Comparison of ENCODE assay signal across 10 cellular contexts in the genomic region with DNA sequence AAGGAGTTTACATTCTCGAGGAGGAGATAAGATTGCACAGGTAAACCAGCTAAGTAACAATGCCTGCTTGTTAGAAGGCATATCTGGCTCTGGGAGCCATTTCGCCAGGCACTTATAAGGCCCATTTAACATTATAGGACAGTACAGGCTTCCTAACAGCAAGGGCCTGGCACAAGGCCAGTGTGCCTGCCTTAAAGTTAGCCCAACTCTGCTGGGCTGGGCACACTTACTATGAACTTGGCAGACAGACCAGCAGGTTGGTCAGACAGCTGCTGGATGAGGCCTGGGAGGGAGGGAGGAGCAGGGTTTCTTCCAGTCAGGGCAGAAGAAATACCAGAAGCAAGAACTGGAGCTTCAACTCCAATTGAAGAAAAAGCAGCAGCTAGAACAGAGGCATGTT. TPM values are rescaled to one million over a fixed set of nuclear protein-coding genes. Genes with fewer than 3 reads are reported as not detected.
DNase-seq lines count a peak whose midpoint lies in the region; ATAC-seq, FAIRE-seq and TF ChIP-seq lines count a peak whose summit lies in the region.
"Had no signal": no experiment of that assay in that cellular context is flagged by ENCODE, and none has a peak within 500 bp of the region (broad histone marks: within the 10 kb centered on the region; RNA-seq: fewer than 3 reads in every experiment).

No MANE protein-coding gene starts in this region.

- H2BK120ac ChIP-seq in H9 (ENCODE audit: low read depth, low read length, poor library complexity, severe bottlenecking): no peak overlapping the region

- no peak overlapping the region for H2BK20ac ChIP-seq in H9 (ENCODE audit: low read depth, low read length, poor library complexity, severe bottlenecking)

- H3K36me3 ChIP-seq in parathyroid adenoma (ENCODE audit: control insufficient read depth, insufficient read depth, low read length): no peaks in the 10 kb centered on the region

- H3T11ph ChIP-seq in H9 (ENCODE audit: low read length): no peak overlapping the region

- no CpG with 5 or more reads among the region's 2 CpGs for WGBS in H9 (ENCODE audit: extremely low coverage, insufficient read length, low lambda C conversion rate)

- no peak overlapping the region for H3K18ac ChIP-seq in H9 (ENCODE audit: insufficient read length, low read depth, low read length)

- H3K4me3 ChIP-seq in foreskin fibroblast (ENCODE audit: low read depth in 1 of 2, low read length in 2 of 2) (no peak overlapping the region), parathyroid adenoma (ENCODE audit: low read depth, low read length) (no peak overlapping the region)

- no peak overlapping the region for H3K9ac ChIP-seq in H9 (ENCODE audit: extremely low read depth, insufficient read length, low read length)
- no peak overlapping the region for H3K9ac ChIP-seq in parathyroid adenoma

- H2BK12ac ChIP-seq in H9 (ENCODE audit: insufficient read length, low read depth, low read length): no peak overlapping the region

- peaks cover 2% of the 10 kb centered on the region for H3K79me1 ChIP-seq in H9 (ENCODE audit: insufficient read depth, low read depth, low read length, poor library complexity, severe bottlenecking)

- H3K27ac Mint-ChIP-seq in H9: peak overlapping the region in 2 of 3 experiments; percentile 22 to 70; a peak in 2 of 7 replicates
- no peak overlapping the region for H3K27ac Mint-ChIP-seq in activated CD4-positive, alpha-beta memory T cell treated with anti-CD3 and anti-CD28 coated beads, Interleukin-2, amount 10 ng/mL, durations not matched to agents 7 days and 5 days

- peaks cover 19% of the 10 kb centered on the region for H3K4me1 ChIP-seq in H9 (ENCODE audit: insufficient read depth, low read length)
- no peaks in the 10 kb centered on the region for H3K4me1 ChIP-seq in parathyroid adenoma

- no peak overlapping the region for H3K23ac ChIP-seq in H9 (ENCODE audit: insufficient read length, low read depth, low read length)

- peak overlapping the region; percentile 16 to 72; a peak in 4 of 5 replicates for H3K4me3 Mint-ChIP-seq in H9
- H3K4me3 Mint-ChIP-seq in activated CD4-positive, alpha-beta memory T cell treated with anti-CD3 and anti-CD28 coated beads, Interleukin-2, amount 10 ng/mL, durations not matched to agents 7 days and 5 days: no peak overlapping the region

- no peak overlapping the region for H3K4ac ChIP-seq in H9 (ENCODE audit: low read depth, low read length)

- no peak for ATAC-seq in HG02623 (IDR thresholded peaks at IDR 0.05; ENCODE audit: unreplicated experiment)

- no peak for DNase-seq in H9
- DNase-seq in RCC 7860 (ENCODE audit: low spot score): peak; percentile 33
- DNase-seq in foreskin fibroblast: peak; percentile 5 to 65
- DNase-seq in G401 (ENCODE audit: low spot score): no peak
- DNase-seq in activated CD4-positive, alpha-beta memory T cell treated with anti-CD3 and anti-CD28 coated beads, Interleukin-2, amount 10 ng/mL, durations not matched to agents 7 days and 5 days: no peak
- no peak for DNase-seq in OCI-M2 (lab: John Stamatoyannopoulos, UW; ENCODE audit: unreplicated experiment)
- DNase-seq: MM.1S; stimulated activated CD4-positive, alpha-beta T cell treated with anti-CD3 and anti-CD28 coated beads, Interleukin-2, amount 100 ng/mL, for 48 hours had no signal

- no peak overlapping the region for H2AK5ac ChIP-seq in H9 (ENCODE audit: insufficient read length, low read length)

- H2BK15ac ChIP-seq in H9 (ENCODE audit: low read depth, low read length): no peak overlapping the region

- in situ Hi-C loops in G401 (cut with HindIII; ENCODE audit: low sequenced_read_pairs): no loop called here

- no peaks in the 10 kb centered on the region for H3K27me3 ChIP-seq in H9 (ENCODE audit: insufficient read depth, low read length)
- no peaks in the 10 kb centered on the region for H3K27me3 ChIP-seq in parathyroid adenoma (ENCODE audit: control insufficient read depth, insufficient read depth, low read length)

- no peaks in the 10 kb centered on the region for H4K20me1 ChIP-seq in H9 (ENCODE audit: control insufficient read depth, insufficient read depth, insufficient read length)

- no peak overlapping the region for H4K91ac ChIP-seq in H9 (ENCODE audit: insufficient read length, low read depth, low read length)

- peaks cover 3 to 5% of the 10 kb centered on the region in 2 experiments; a peak in 3 of 5 replicates for H3K9me3 Mint-ChIP-seq in H9
- no peaks in the 10 kb centered on the region for H3K9me3 Mint-ChIP-seq in activated CD4-positive, alpha-beta memory T cell treated with anti-CD3 and anti-CD28 coated beads, Interleukin-2, amount 10 ng/mL, durations not matched to agents 7 days and 5 days

- TF ChIP-seq CTCF in H9 (conservative IDR thresholded peaks at IDR 0.05) (no peak), foreskin fibroblast (IDR thresholded peaks at IDR 0.05; ENCODE audit: low read depth, low read length) (no peak), parathyroid adenoma (IDR thresholded peaks at IDR 0.05) (no peak)

- H3K4me2 ChIP-seq in H9 (ENCODE audit: insufficient read depth, insufficient read length, low read length): peak overlapping the region; percentile 88
- H3K4me2 ChIP-seq in parathyroid adenoma (ENCODE audit: low read length): no peak overlapping the region

- POLR2A ChIA-PET in activated CD4-positive, alpha-beta memory T cell treated with anti-CD3 and anti-CD28 coated beads, Interleukin-2, amount 10 ng/mL, durations not matched to agents 7 days and 5 days (lab: Charles Lee): no interaction called here

- H3K79me2 ChIP-seq in H9 (ENCODE audit: insufficient read depth, low read length): peaks cover 35% of the 10 kb centered on the region
- H3K79me2 ChIP-seq in parathyroid adenoma: peaks cover 9% of the 10 kb centered on the region

- H2BK5ac ChIP-seq in H9 (ENCODE audit: insufficient read length, low read length): no peak overlapping the region

- CTCF ChIA-PET in activated CD4-positive, alpha-beta memory T cell treated with anti-CD3 and anti-CD28 coated beads, Interleukin-2, amount 10 ng/mL, durations not matched to agents 7 days and 5 days (lab: Charles Lee): no interaction called here

- H3K23me2 ChIP-seq in H9 (ENCODE audit: insufficient read length, low read depth, low read length, poor library complexity, severe bottlenecking): peaks cover 19% of the 10 kb centered on the region

- no peaks in the 10 kb centered on the region for H3K9me3 ChIP-seq in H9 (ENCODE audit: control insufficient read depth, low read depth, low read length)
- H3K9me3 ChIP-seq in parathyroid adenoma (ENCODE audit: control insufficient read depth, low read length): no peaks in the 10 kb centered on the region

- H3K14ac ChIP-seq in H9 (ENCODE audit: insufficient read depth, low read length): peak overlapping the region; percentile 19; the same call in 1 of the 2 replicates

- H3K56ac ChIP-seq in H9 (ENCODE audit: insufficient read length, low read depth, low read length): no peak overlapping the region

- H4K8ac ChIP-seq in H9 (replicated peaks; ENCODE audit: insufficient read length, low read depth, low read length): no peak overlapping the region

- peaks cover 7 to 28% (median 21%) of the 10 kb centered on the region in 3 experiments; a peak in 6 of 7 replicates for H3K36me3 Mint-ChIP-seq in H9 (ENCODE audit: insufficient read depth in 1 of 3, low read depth in 3 of 3)
- no peaks in the 10 kb centered on the region for H3K36me3 Mint-ChIP-seq in activated CD4-positive, alpha-beta memory T cell treated with anti-CD3 and anti-CD28 coated beads, Interleukin-2, amount 10 ng/mL, durations not matched to agents 7 days and 5 days (ENCODE audit: low read depth)

- H3K4me1 Mint-ChIP-seq in H9: peaks cover 55 to 61% of the 10 kb centered on the region in 2 experiments
- peaks cover 8% of the 10 kb centered on the region for H3K4me1 Mint-ChIP-seq in activated CD4-positive, alpha-beta memory T cell treated with anti-CD3 and anti-CD28 coated beads, Interleukin-2, amount 10 ng/mL, durations not matched to agents 7 days and 5 days

- H2AFZ ChIP-seq in H9 (ENCODE audit: low read length): no peak overlapping the region
- no peak overlapping the region for H2AFZ ChIP-seq in parathyroid adenoma

- H3K27ac ChIP-seq in H9 (ENCODE audit: insufficient read length, low read depth, low read length) (no peak overlapping the region), parathyroid adenoma (peak overlapping the region; percentile 24)

- no peaks in the 10 kb centered on the region for H3K27me3 Mint-ChIP-seq in H9 (ENCODE audit: low read depth)
- peaks cover 33% of the 10 kb centered on the region for H3K27me3 Mint-ChIP-seq in activated CD4-positive, alpha-beta memory T cell treated with anti-CD3 and anti-CD28 coated beads, Interleukin-2, amount 10 ng/mL, durations not matched to agents 7 days and 5 days

- peak; percentile 84 for FAIRE-seq in RCC 7860 (lab: Jason Lieb, UNC)

- H4K5ac ChIP-seq in H9 (ENCODE audit: insufficient read length, low read depth, low read length): no peak overlapping the region

RNA-seq across cellular contexts. Expression of gene CACHD1, which starts 4.7 kb away (rescaled TPM):
- total RNA-seq in H9 (2021): 89.5 and 94.2 TPM in 2 replicates
- 0.18 and 0.31 TPM in 2 replicates for total RNA-seq in G401 (2014; rRNA removed; shearing (Covaris generic))
- under 1 TPM in 1 of 2 experiments, not detected in 1; 0.05 TPM for total RNA-seq in activated CD4-positive, alpha-beta memory T cell treated with anti-CD3 and anti-CD28 coated beads, Interleukin-2, amount 10 ng/mL, durations not matched to agents 7 days and 5 days

Comparison
In these comparisons a context has a peak if more than half of its experiments do, and no peak if none do; other contexts are left out.
1. DNase-seq: peak in RCC 7860 (single experiment) and foreskin fibroblast (2 of 2); none in H9 (single experiment), G401 (single experiment), activated CD4-positive, alpha-beta memory T cell treated with anti-CD3 and anti-CD28 coated beads, Interleukin-2, amount 10 ng/mL, durations not matched to agents 7 days and 5 days (single experiment) and OCI-M2 (single experiment).
2. RNA of gene CACHD1, which starts 4.7 kb away (total RNA-seq): 89.5 to 94.2 TPM in H9; 0.18 to 0.31 TPM in G401 and 0.05 TPM in activated CD4-positive, alpha-beta memory T cell treated with anti-CD3 and anti-CD28 coated beads, Interleukin-2, amount 10 ng/mL, durations not matched to agents 7 days and 5 days; every median in the first group is over 10 times any median in the second.